1 cellular context compared by ENCODE assay signal in genomic region chr10:78401882-78402367, GRCh38.
TF ChIP-seq lines count a peak whose summit lies in the region.

No MANE protein-coding gene starts in this region.

TF ChIP-seq in GM23338, 12 proteins besides CTCF, POLR2A, EP300 and RAD21 (continued from another document):
- TF ChIP-seq REST (IDR thresholded peaks at IDR 0.05; ENCODE audit: unreplicated experiment) (no peak), ETS1 (IDR thresholded peaks at IDR 0.05) (no peak), EZH2phosphoT487 (IDR thresholded peaks at IDR 0.05; ENCODE audit: unreplicated experiment) (no peak), ZNF331 (CRISPR knock-in tag; IDR thresholded peaks at IDR 0.05; ENCODE audit: low read depth) (no peak), EZH2 (IDR thresholded peaks at IDR 0.05; ENCODE audit: low read depth, unreplicated experiment) (no peak)
TF ChIP-seq in GM23338: peak in this region for 0.
